ENCODE assay signal across 1 cellular context in genomic region chr20:52924411-52925271, GRCh38.
A peak's percentile ranks its signal among the peaks of the same experiment; 100 is the strongest.
TF ChIP-seq lines count a peak whose summit lies in the region.

No MANE protein-coding gene starts in this region.

TF ChIP-seq in HepG2, 621 proteins besides CTCF, POLR2A, EP300 and RAD21 (continued from another document and continues in another):
- TF ChIP-seq ZNF800 (CRISPR knock-in tag; IDR thresholded peaks at IDR 0.05) = no peak
- peak; percentile 76; the same call in 1 of the 2 replicates for TF ChIP-seq NCOR1 (IDR thresholded peaks at IDR 0.05; ENCODE audit: borderline replicate concordance, low read length)
- TF ChIP-seq DR1 (CRISPR knock-in tag; IDR thresholded peaks at IDR 0.05) = no peak
- TF ChIP-seq USF2 (IDR thresholded peaks at IDR 0.05; ENCODE audit: low read depth, low read length) = no peak
- TF ChIP-seq USF2 (CRISPR knock-in tag; IDR thresholded peaks at IDR 0.05; ENCODE audit: borderline replicate concordance) = peak; percentile 30; the same call in 1 of the 2 replicates
- no peak for TF ChIP-seq U2AF1 (optimal IDR thresholded peaks at IDR 0.05; ENCODE audit: low read depth, low read length)
- TF ChIP-seq PRDM4 (CRISPR knock-in tag; IDR thresholded peaks at IDR 0.05; ENCODE audit: borderline replicate concordance) = no peak
- TF ChIP-seq SNRNP70 (IDR thresholded peaks at IDR 0.05; ENCODE audit: low read depth, low read length) = no peak
- TF ChIP-seq ZBTB46 (CRISPR knock-in tag; IDR thresholded peaks at IDR 0.05; ENCODE audit: borderline replicate concordance) = no peak
- no peak for TF ChIP-seq ZNF333 (CRISPR knock-in tag; IDR thresholded peaks at IDR 0.05; ENCODE audit: borderline replicate concordance)
- no peak for TF ChIP-seq ASH2L (IDR thresholded peaks at IDR 0.05; ENCODE audit: insufficient read length, low read depth, low read length)
- peak; percentile 68; the same call in 1 of the 2 replicates for TF ChIP-seq KDM2A (CRISPR knock-in tag; IDR thresholded peaks at IDR 0.05; ENCODE audit: borderline replicate concordance, low read depth)
- TF ChIP-seq RERE (CRISPR knock-in tag; IDR thresholded peaks at IDR 0.05; ENCODE audit: low read depth) = peak; percentile 96
- peak; percentile 75; the same call in 1 of the 2 replicates for TF ChIP-seq ZSCAN9 (CRISPR knock-in tag; IDR thresholded peaks at IDR 0.05; ENCODE audit: borderline replicate concordance)
- no peak for TF ChIP-seq ZHX1 (CRISPR knock-in tag; IDR thresholded peaks at IDR 0.05; ENCODE audit: low read depth)
- peak; percentile 98 for TF ChIP-seq ZNF614 (CRISPR knock-in tag; IDR thresholded peaks at IDR 0.05; ENCODE audit: borderline replicate concordance)
- peak; percentile 99 for TF ChIP-seq RARA (CRISPR knock-in tag; IDR thresholded peaks at IDR 0.05)
- no peak for TF ChIP-seq ZNF296 (CRISPR knock-in tag; conservative IDR thresholded peaks at IDR 0.05)
- TF ChIP-seq MTA3 (CRISPR knock-in tag; IDR thresholded peaks at IDR 0.05) = no peak
- peak; percentile 71 for TF ChIP-seq CEBPG (CRISPR knock-in tag; IDR thresholded peaks at IDR 0.05)
- TF ChIP-seq ZNF781 (CRISPR knock-in tag; IDR thresholded peaks at IDR 0.05; ENCODE audit: borderline replicate concordance, not compliant biosample characterization) = peak; percentile 87
- peak; percentile 86; the same call in 1 of the 2 replicates for TF ChIP-seq AKAP8 (CRISPR knock-in tag; IDR thresholded peaks at IDR 0.05)
- TF ChIP-seq GLMP (CRISPR knock-in tag; IDR thresholded peaks at IDR 0.05; ENCODE audit: borderline replicate concordance) = no peak
- TF ChIP-seq ZFP36 (IDR thresholded peaks at IDR 0.05; ENCODE audit: borderline replicate concordance, low read depth, low read length, partially characterized antibody) = no peak
- TF ChIP-seq CREBL2 (CRISPR knock-in tag; IDR thresholded peaks at IDR 0.05; ENCODE audit: borderline replicate concordance) = no peak
- peak; percentile 98 for TF ChIP-seq HMG20B (CRISPR knock-in tag; conservative IDR thresholded peaks at IDR 0.05)
- no peak for TF ChIP-seq E2F2 (CRISPR knock-in tag; IDR thresholded peaks at IDR 0.05; ENCODE audit: borderline replicate concordance)
- no peak for TF ChIP-seq YY1 (IDR thresholded peaks at IDR 0.05; ENCODE audit: insufficient read depth, insufficient replicate concordance, low read depth, low read length)
- TF ChIP-seq AHR (CRISPR knock-in tag; IDR thresholded peaks at IDR 0.05) = peak; percentile 60; the same call in 1 of the 2 replicates
- TF ChIP-seq CBX1 (IDR thresholded peaks at IDR 0.05; ENCODE audit: low read depth) = no peak
- no peak for TF ChIP-seq ZNF629 (CRISPR knock-in tag; conservative IDR thresholded peaks at IDR 0.05)
- peak; percentile 93 for TF ChIP-seq NR2C2 (CRISPR knock-in tag; IDR thresholded peaks at IDR 0.05; ENCODE audit: borderline replicate concordance)
- no peak for TF ChIP-seq PHF20 (CRISPR knock-in tag; IDR thresholded peaks at IDR 0.05)
- peak in 1 of 2 experiments; percentile 48; a peak in 1 of 4 replicates for TF ChIP-seq HMGXB4 (CRISPR knock-in tag; IDR thresholded peaks at IDR 0.05; ENCODE audit: borderline replicate concordance in 1 of 2, low read depth in 1 of 2)
- no peak for TF ChIP-seq TAF1 (CRISPR knock-in tag; IDR thresholded peaks at IDR 0.05)
- no peak for TF ChIP-seq HNRNPK (IDR thresholded peaks at IDR 0.05; ENCODE audit: low read depth, low read length, poor library complexity, severe bottlenecking)
